Comparison of ENCODE assay signal across 8 cellular contexts in genomic region chr17:61400058-61400785, GRCh38. TPM values are rescaled to one million over a fixed set of nuclear protein-coding genes. Genes with fewer than 3 reads are reported as not detected.
DNase-seq lines count a peak whose midpoint lies in the region; ATAC-seq and TF ChIP-seq lines count a peak whose summit lies in the region.

No MANE protein-coding gene starts in this region.

- intact Hi-C loops in activated CD4-positive, alpha-beta T cell treated with anti-CD3 and anti-CD28 coated beads for 36 hours (cut with DNase I, micrococcal nuclease), result loop anchor here in 1 of 2 experiments (5.0 kb wide), 1 partner anchor 678 kb away; no protein-coding TSS in a partner anchor
- intact Hi-C loops in activated B cell treated with CpG ODN at 0.5 μM for 24 hours (cut with micrococcal nuclease), result loop anchor here (10.0 kb wide), 1 partner anchor 255 kb away; no protein-coding TSS in a partner anchor

- H3K9me3 Mint-ChIP-seq in activated CD4-positive, alpha-beta T cell treated with anti-CD3 and anti-CD28 coated beads for 36 hours (ENCODE audit: low read depth), result no peaks in the 10 kb centered on the region
- H3K9me3 Mint-ChIP-seq in activated B cell treated with CpG ODN at 0.5 μM for 24 hours, result no peaks in the 10 kb centered on the region
- peaks cover 0 to 2% (median 0%) of the 10 kb centered on the region in 6 donors for H3K9me3 Mint-ChIP-seq in immature natural killer cell

- H3K27me3 Mint-ChIP-seq in activated CD4-positive, alpha-beta T cell treated with anti-CD3 and anti-CD28 coated beads for 36 hours, result peaks cover 56% of the 10 kb centered on the region
- H3K27me3 Mint-ChIP-seq in activated B cell treated with CpG ODN at 0.5 μM for 24 hours (peaks cover 51% of the 10 kb centered on the region), immature natural killer cell (ENCODE audit: low read depth in 3 of 3) (peaks cover 24 to 44% (median 30%) of the 10 kb centered on the region in 3 donors)

- POLR2A ChIA-PET in activated CD4-positive, alpha-beta T cell treated with anti-CD3 and anti-CD28 coated beads for 36 hours (lab: Charles Lee), result no interaction called here
- POLR2A ChIA-PET in activated B cell treated with CpG ODN at 0.5 μM for 24 hours (lab: Charles Lee), result no interaction called here

- no peak for DNase-seq in activated CD4-positive, alpha-beta T cell treated with anti-CD3 and anti-CD28 coated beads for 36 hours
- no peak for DNase-seq in activated CD4-positive, alpha-beta T cell treated with anti-CD3 and anti-CD28 coated beads for 4 hours
- DNase-seq in activated B cell treated with CpG ODN at 0.5 μM for 24 hours (no peak), immature natural killer cell (no peak), anterior cingulate cortex (lab: John Stamatoyannopoulos, UW) (no peak), activated gamma-delta T cell treated with Interleukin-2 at 50 U/mL for 16 hours (no peak)

- CTCF ChIA-PET in activated CD4-positive, alpha-beta T cell treated with anti-CD3 and anti-CD28 coated beads for 36 hours (lab: Charles Lee), result interaction anchor here (0.7 to 2.1 kb wide), 3 partner anchors 10 to 193 kb away, joined by 3 to 6 read pairs (median 4); no protein-coding TSS in a partner anchor
- CTCF ChIA-PET in activated B cell treated with CpG ODN at 0.5 μM for 24 hours (lab: Charles Lee), result interaction anchor here (3.3 kb wide), 1 partner anchor 12 kb away, joined by 14 read pairs; no protein-coding TSS in a partner anchor

- peak overlapping the region; percentile 32 for H3K4me3 Mint-ChIP-seq in activated CD4-positive, alpha-beta T cell treated with anti-CD3 and anti-CD28 coated beads for 36 hours
- H3K4me3 Mint-ChIP-seq in activated B cell treated with CpG ODN at 0.5 μM for 24 hours, result peak overlapping the region; percentile 70
- H3K4me3 Mint-ChIP-seq in immature natural killer cell, result peak overlapping the region in 3 of 5 donors; percentile 21 to 40 (median 29)

- H3K27me3 ChIP-seq in subcutaneous abdominal adipose tissue (ENCODE audit: control insufficient read depth in 5 of 5, insufficient read depth in 4 of 5, low read length in 5 of 5), result peaks cover 16 to 53% (median 48%) of the 10 kb centered on the region in 5 donors

- no peak overlapping the region for H3K27ac Mint-ChIP-seq in activated CD4-positive, alpha-beta T cell treated with anti-CD3 and anti-CD28 coated beads for 36 hours
- H3K27ac Mint-ChIP-seq in activated B cell treated with CpG ODN at 0.5 μM for 24 hours (no peak overlapping the region), immature natural killer cell (no peak overlapping the region)

- no peaks in the 10 kb centered on the region for H3K9me3 ChIP-seq in subcutaneous abdominal adipose tissue (ENCODE audit: control insufficient read depth in 5 of 5, low read length in 5 of 5)

- peak overlapping the region; percentile 59 to 73 (median 62) for H3K4me3 ChIP-seq in subcutaneous abdominal adipose tissue (ENCODE audit: low read depth in 1 of 5, low read length in 5 of 5)

- no peak for ATAC-seq in activated CD4-positive, alpha-beta T cell treated with anti-CD3 and anti-CD28 coated beads for 36 hours
- no peak for ATAC-seq in activated B cell treated with CpG ODN at 0.5 μM for 24 hours (ENCODE audit: low read depth)
- no peak for ATAC-seq in GM21381 (IDR thresholded peaks at IDR 0.05; ENCODE audit: unreplicated experiment)

- peak overlapping the region in 3 of 5 donors; percentile 23 to 66 (median 63) for H3K9ac ChIP-seq in subcutaneous abdominal adipose tissue (ENCODE audit: low read length in 5 of 5)

- H3K4me1 Mint-ChIP-seq in activated CD4-positive, alpha-beta T cell treated with anti-CD3 and anti-CD28 coated beads for 36 hours, result peaks cover 37% of the 10 kb centered on the region
- H3K4me1 Mint-ChIP-seq in activated B cell treated with CpG ODN at 0.5 μM for 24 hours (peaks cover 51% of the 10 kb centered on the region), immature natural killer cell (peaks cover 31% of the 10 kb centered on the region in 2 donors)

- peak overlapping the region; percentile 37 for H3K27ac ChIP-seq in subcutaneous abdominal adipose tissue (ENCODE audit: low read depth, low read length)

- TF ChIP-seq CTCF in activated B cell treated with CpG ODN at 0.5 μM for 24 hours (IDR thresholded peaks at IDR 0.05), result no peak

- H3K4me1 ChIP-seq in subcutaneous abdominal adipose tissue (ENCODE audit: control insufficient read depth in 5 of 5, insufficient read depth in 5 of 5, low read length in 5 of 5), result peaks cover 0 to 77% (median 57%) of the 10 kb centered on the region in 5 donors

- H3K36me3 ChIP-seq in subcutaneous abdominal adipose tissue (ENCODE audit: control insufficient read depth in 5 of 5, insufficient read depth in 5 of 5, low read length in 5 of 5), result peaks cover 0 to 4% (median 2%) of the 10 kb centered on the region in 5 donors

- H3K36me3 Mint-ChIP-seq in activated CD4-positive, alpha-beta T cell treated with anti-CD3 and anti-CD28 coated beads for 36 hours (ENCODE audit: low read depth), result no peaks in the 10 kb centered on the region
- no peaks in the 10 kb centered on the region for H3K36me3 Mint-ChIP-seq in activated B cell treated with CpG ODN at 0.5 μM for 24 hours (ENCODE audit: low read depth)
- H3K36me3 Mint-ChIP-seq in immature natural killer cell, result no peaks in the 10 kb centered on the region

RNA-seq across cellular contexts. Expression of gene TBX2, which starts 0.6 kb away (rescaled TPM):
- total RNA-seq in activated CD4-positive, alpha-beta T cell treated with anti-CD3 and anti-CD28 coated beads for 36 hours, result not detected
- not detected in 2 replicates for total RNA-seq in activated B cell treated with CpG ODN at 0.5 μM for 24 hours
- polyA plus RNA-seq in immature natural killer cell, result not detected

RNA-seq across cellular contexts. Expression of gene TBX4, which starts 52.0 kb away (rescaled TPM):
- total RNA-seq in activated CD4-positive, alpha-beta T cell treated with anti-CD3 and anti-CD28 coated beads for 36 hours, result not detected
- total RNA-seq in activated B cell treated with CpG ODN at 0.5 μM for 24 hours, result not detected in 2 replicates
- polyA plus RNA-seq in immature natural killer cell, result not detected
